Comparison of ENCODE assay signal across 8 cellular contexts in the genomic region with DNA sequence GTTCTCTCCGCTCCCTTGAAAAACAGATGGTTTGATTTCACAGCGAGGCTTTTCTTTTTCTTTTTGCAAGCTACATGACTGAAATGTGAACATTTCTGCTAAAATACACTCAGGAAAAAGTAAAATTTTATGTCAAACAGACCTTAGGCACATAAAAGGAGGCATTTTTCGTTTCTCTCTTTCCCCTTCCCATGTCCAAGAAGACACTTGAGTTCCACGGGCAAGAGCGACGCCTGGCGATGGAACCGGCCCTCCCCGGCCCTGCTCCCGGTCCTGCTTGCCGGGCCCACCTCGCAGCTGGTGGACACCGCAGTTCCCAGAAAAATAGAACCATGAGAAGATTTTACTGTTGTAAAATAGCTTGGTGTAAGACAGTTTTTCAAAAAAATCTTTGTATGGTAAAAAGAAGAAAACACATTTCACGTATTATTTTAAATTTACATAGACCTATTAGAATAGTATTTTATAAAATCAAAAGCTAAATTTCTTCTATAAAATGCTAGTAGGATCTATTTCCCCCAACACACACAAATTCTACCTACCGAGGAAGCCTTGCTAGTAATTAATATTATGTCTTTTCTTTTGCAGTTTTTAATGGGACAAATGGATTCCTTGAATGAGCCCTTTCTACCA. TPM values are rescaled to one million over a fixed set of nuclear protein-coding genes. Genes with fewer than 3 reads are reported as not detected.
DNase-seq lines count a peak whose midpoint lies in the region; ATAC-seq and TF ChIP-seq lines count a peak whose summit lies in the region.

No MANE protein-coding gene starts in this region.

- H3K27me3 Mint-ChIP-seq in stimulated activated naive CD8-positive, alpha-beta T cell treated with anti-CD3 and anti-CD28 coated beads, Interleukin-15, Interleukin-2, amounts not matched to agents 100 ng/mL and 50 ng/mL, for 24 hours = peaks cover 47% of the 10 kb centered on the region
- peaks cover 39 to 65% (median 42%) of the 10 kb centered on the region in 3 donors for H3K27me3 Mint-ChIP-seq in CD14-positive monocyte (ENCODE audit: low read depth in 3 of 3)

- peak; percentile 85 for TF ChIP-seq CTCF in GM06990 (IDR thresholded peaks at IDR 0.05; ENCODE audit: insufficient read depth, low read length, poor library complexity, severe bottlenecking)
- TF ChIP-seq CTCF in CD14-positive monocyte (IDR thresholded peaks at IDR 0.05) = no peak

- no peaks in the 10 kb centered on the region; the same call in 1 of the 2 replicates for H3K27me3 ChIP-seq in GM06990 (replicated peaks; ENCODE audit: control insufficient read depth, insufficient read depth, low read length)

- no peaks in the 10 kb centered on the region for H3K36me3 Mint-ChIP-seq in stimulated activated naive CD8-positive, alpha-beta T cell treated with anti-CD3 and anti-CD28 coated beads, Interleukin-15, Interleukin-2, amounts not matched to agents 100 ng/mL and 50 ng/mL, for 24 hours (ENCODE audit: low read depth)
- H3K36me3 Mint-ChIP-seq in CD14-positive monocyte = peaks cover 0 to 4% of the 10 kb centered on the region in 2 donors

- H3K27ac Mint-ChIP-seq in stimulated activated naive CD8-positive, alpha-beta T cell treated with anti-CD3 and anti-CD28 coated beads, Interleukin-15, Interleukin-2, amounts not matched to agents 100 ng/mL and 50 ng/mL, for 24 hours = no peak overlapping the region
- H3K27ac Mint-ChIP-seq in CD14-positive monocyte = no peak overlapping the region

- DNase-seq in GM06990 (ENCODE audit: extremely low read depth, insufficient read length) = peak; percentile 54
- DNase-seq in NCI-H2107 (lab: John Stamatoyannopoulos, UW) = peak; percentile 33
- DNase-seq in activated T-cell treated with anti-CD3 and anti-CD28 coated beads, Interleukin-2, amount 50 U/mL, for 1 hour = peak; percentile 65
- peak; percentile 79 for DNase-seq in mucosa of gallbladder (ENCODE audit: low spot score)
- DNase-seq in CD14-positive monocyte (ENCODE audit: low spot score) = no peak

- H3K36me3 ChIP-seq in GM06990 (ENCODE audit: control insufficient read depth, insufficient read depth, low read length) = no peaks in the 10 kb centered on the region

- H3K4me3 Mint-ChIP-seq in stimulated activated naive CD8-positive, alpha-beta T cell treated with anti-CD3 and anti-CD28 coated beads, Interleukin-15, Interleukin-2, amounts not matched to agents 100 ng/mL and 50 ng/mL, for 24 hours = peak overlapping the region; percentile 68
- peak overlapping the region in 1 of 2 donors; percentile 83 for H3K4me3 Mint-ChIP-seq in CD14-positive monocyte

- peaks cover 11% of the 10 kb centered on the region for H3K4me1 Mint-ChIP-seq in stimulated activated naive CD8-positive, alpha-beta T cell treated with anti-CD3 and anti-CD28 coated beads, Interleukin-15, Interleukin-2, amounts not matched to agents 100 ng/mL and 50 ng/mL, for 24 hours (ENCODE audit: low read depth)
- peaks cover 8% of the 10 kb centered on the region for H3K4me1 Mint-ChIP-seq in CD14-positive monocyte

- H3K4me3 ChIP-seq in GM06990 (replicated peaks; ENCODE audit: low read depth, low read length) = peak overlapping the region; percentile 43

- H3K9me3 Mint-ChIP-seq in stimulated activated naive CD8-positive, alpha-beta T cell treated with anti-CD3 and anti-CD28 coated beads, Interleukin-15, Interleukin-2, amounts not matched to agents 100 ng/mL and 50 ng/mL, for 24 hours = no peaks in the 10 kb centered on the region
- H3K9me3 Mint-ChIP-seq in CD14-positive monocyte = peaks cover 0 to 6% (median 4%) of the 10 kb centered on the region in 7 donors

- intact Hi-C loops in CD14-positive monocyte (cut with micrococcal nuclease) = no loop called here

- ATAC-seq in esophagus mucosa = peak; percentile 58
- ATAC-seq in HG03280 (IDR thresholded peaks at IDR 0.05; ENCODE audit: unreplicated experiment) = no peak

RNA-seq across cellular contexts. Expression of gene ALKAL2, which starts 2.3 kb away (rescaled TPM):
- total RNA-seq in esophagus mucosa (0.44 TPM), mucosa of gallbladder (69.5 TPM)
- polyA plus RNA-seq in CD14-positive monocyte = not detected

RNA-seq across cellular contexts. Expression of gene ACP1, which starts 25.5 kb away (rescaled TPM):
- 61.2 TPM for total RNA-seq in esophagus mucosa
- 95.0 TPM for total RNA-seq in mucosa of gallbladder
- polyA plus RNA-seq in CD14-positive monocyte = 10 to 100 TPM; 73.2 to 77.0 TPM

RNA-seq across cellular contexts. Expression of gene SH3YL1, which starts 26.4 kb away (rescaled TPM):
- total RNA-seq in esophagus mucosa (56.9 TPM), mucosa of gallbladder (196 TPM)
- 1 to 10 TPM; 2.4 to 4.0 TPM for polyA plus RNA-seq in CD14-positive monocyte

Comparison
In these comparisons a context has a peak if more than half of its experiments do, and no peak if none do; other contexts are left out.
1. RNA of gene ALKAL2, which starts 2.3 kb away (total RNA-seq): 69.5 TPM in mucosa of gallbladder (single experiment); 0.44 TPM in esophagus mucosa (single experiment); every median in the first group is over 10 times any median in the second.